ENCODE assay signal across 1 cellular context in genomic region chr1:23103001-23103879, GRCh38.
A peak's percentile ranks its signal among the peaks of the same experiment; 100 is the strongest.
TF ChIP-seq lines count a peak whose summit lies in the region.

No MANE protein-coding gene starts in this region.

TF ChIP-seq in K562, 482 proteins besides CTCF, POLR2A, EP300 and RAD21 (continued from another document and continues in another):
- TF ChIP-seq, protein P1, sequence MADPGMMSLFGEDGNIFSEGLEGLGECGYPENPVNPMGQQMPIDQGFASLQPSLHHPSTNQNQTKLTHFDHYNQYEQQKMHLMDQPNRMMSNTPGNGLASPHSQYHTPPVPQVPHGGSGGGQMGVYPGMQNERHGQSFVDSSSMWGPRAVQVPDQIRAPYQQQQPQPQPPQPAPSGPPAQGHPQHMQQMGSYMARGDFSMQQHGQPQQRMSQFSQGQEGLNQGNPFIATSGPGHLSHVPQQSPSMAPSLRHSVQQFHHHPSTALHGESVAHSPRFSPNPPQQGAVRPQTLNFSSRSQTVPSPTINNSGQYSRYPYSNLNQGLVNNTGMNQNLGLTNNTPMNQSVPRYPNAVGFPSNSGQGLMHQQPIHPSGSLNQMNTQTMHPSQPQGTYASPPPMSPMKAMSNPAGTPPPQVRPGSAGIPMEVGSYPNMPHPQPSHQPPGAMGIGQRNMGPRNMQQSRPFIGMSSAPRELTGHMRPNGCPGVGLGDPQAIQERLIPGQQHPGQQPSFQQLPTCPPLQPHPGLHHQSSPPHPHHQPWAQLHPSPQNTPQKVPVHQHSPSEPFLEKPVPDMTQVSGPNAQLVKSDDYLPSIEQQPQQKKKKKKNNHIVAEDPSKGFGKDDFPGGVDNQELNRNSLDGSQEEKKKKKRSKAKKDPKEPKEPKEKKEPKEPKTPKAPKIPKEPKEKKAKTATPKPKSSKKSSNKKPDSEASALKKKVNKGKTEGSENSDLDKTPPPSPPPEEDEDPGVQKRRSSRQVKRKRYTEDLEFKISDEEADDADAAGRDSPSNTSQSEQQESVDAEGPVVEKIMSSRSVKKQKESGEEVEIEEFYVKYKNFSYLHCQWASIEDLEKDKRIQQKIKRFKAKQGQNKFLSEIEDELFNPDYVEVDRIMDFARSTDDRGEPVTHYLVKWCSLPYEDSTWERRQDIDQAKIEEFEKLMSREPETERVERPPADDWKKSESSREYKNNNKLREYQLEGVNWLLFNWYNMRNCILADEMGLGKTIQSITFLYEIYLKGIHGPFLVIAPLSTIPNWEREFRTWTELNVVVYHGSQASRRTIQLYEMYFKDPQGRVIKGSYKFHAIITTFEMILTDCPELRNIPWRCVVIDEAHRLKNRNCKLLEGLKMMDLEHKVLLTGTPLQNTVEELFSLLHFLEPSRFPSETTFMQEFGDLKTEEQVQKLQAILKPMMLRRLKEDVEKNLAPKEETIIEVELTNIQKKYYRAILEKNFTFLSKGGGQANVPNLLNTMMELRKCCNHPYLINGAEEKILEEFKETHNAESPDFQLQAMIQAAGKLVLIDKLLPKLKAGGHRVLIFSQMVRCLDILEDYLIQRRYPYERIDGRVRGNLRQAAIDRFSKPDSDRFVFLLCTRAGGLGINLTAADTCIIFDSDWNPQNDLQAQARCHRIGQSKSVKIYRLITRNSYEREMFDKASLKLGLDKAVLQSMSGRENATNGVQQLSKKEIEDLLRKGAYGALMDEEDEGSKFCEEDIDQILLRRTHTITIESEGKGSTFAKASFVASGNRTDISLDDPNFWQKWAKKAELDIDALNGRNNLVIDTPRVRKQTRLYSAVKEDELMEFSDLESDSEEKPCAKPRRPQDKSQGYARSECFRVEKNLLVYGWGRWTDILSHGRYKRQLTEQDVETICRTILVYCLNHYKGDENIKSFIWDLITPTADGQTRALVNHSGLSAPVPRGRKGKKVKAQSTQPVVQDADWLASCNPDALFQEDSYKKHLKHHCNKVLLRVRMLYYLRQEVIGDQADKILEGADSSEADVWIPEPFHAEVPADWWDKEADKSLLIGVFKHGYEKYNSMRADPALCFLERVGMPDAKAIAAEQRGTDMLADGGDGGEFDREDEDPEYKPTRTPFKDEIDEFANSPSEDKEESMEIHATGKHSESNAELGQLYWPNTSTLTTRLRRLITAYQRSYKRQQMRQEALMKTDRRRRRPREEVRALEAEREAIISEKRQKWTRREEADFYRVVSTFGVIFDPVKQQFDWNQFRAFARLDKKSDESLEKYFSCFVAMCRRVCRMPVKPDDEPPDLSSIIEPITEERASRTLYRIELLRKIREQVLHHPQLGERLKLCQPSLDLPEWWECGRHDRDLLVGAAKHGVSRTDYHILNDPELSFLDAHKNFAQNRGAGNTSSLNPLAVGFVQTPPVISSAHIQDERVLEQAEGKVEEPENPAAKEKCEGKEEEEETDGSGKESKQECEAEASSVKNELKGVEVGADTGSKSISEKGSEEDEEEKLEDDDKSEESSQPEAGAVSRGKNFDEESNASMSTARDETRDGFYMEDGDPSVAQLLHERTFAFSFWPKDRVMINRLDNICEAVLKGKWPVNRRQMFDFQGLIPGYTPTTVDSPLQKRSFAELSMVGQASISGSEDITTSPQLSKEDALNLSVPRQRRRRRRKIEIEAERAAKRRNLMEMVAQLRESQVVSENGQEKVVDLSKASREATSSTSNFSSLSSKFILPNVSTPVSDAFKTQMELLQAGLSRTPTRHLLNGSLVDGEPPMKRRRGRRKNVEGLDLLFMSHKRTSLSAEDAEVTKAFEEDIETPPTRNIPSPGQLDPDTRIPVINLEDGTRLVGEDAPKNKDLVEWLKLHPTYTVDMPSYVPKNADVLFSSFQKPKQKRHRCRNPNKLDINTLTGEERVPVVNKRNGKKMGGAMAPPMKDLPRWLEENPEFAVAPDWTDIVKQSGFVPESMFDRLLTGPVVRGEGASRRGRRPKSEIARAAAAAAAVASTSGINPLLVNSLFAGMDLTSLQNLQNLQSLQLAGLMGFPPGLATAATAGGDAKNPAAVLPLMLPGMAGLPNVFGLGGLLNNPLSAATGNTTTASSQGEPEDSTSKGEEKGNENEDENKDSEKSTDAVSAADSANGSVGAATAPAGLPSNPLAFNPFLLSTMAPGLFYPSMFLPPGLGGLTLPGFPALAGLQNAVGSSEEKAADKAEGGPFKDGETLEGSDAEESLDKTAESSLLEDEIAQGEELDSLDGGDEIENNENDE (IDR thresholded peaks at IDR 0.05; ENCODE audit: low read depth, low read length) = no peak
- TF ChIP-seq ZNF212 (CRISPR knock-in tag; IDR thresholded peaks at IDR 0.05) = no peak
- TF ChIP-seq EGR1 (conservative IDR thresholded peaks at IDR 0.05) = peak; percentile 97
- TF ChIP-seq ZNF324 (CRISPR knock-in tag; IDR thresholded peaks at IDR 0.05) = no peak
- TF ChIP-seq PHF21A (IDR thresholded peaks at IDR 0.05; ENCODE audit: borderline replicate concordance, low read depth) = no peak
- TF ChIP-seq ZKSCAN8 (CRISPR knock-in tag; IDR thresholded peaks at IDR 0.05) = no peak
- peak; percentile 76 for TF ChIP-seq CREM (IDR thresholded peaks at IDR 0.05; ENCODE audit: low read depth)
- TF ChIP-seq KLF13 (tag; IDR thresholded peaks at IDR 0.05; ENCODE audit: borderline replicate concordance, low read depth) = no peak
- no peak for TF ChIP-seq ZNF232 (CRISPR knock-in tag; IDR thresholded peaks at IDR 0.05)
- TF ChIP-seq SMC3 (conservative IDR thresholded peaks at IDR 0.05; ENCODE audit: insufficient read depth, low read depth, low read length) = no peak
- no peak for TF ChIP-seq MAFG (tag; conservative IDR thresholded peaks at IDR 0.05)
- no peak for TF ChIP-seq DLX4 (CRISPR knock-in tag; IDR thresholded peaks at IDR 0.05)
- TF ChIP-seq CHD1 (IDR thresholded peaks at IDR 0.05; ENCODE audit: low read length) = no peak
- TF ChIP-seq ZFP36 (IDR thresholded peaks at IDR 0.05; ENCODE audit: low read depth, low read length, partially characterized antibody) = no peak
- TF ChIP-seq GABPA (tag; conservative IDR thresholded peaks at IDR 0.05; ENCODE audit: low read depth) = peak; percentile 79
- no peak for TF ChIP-seq BRF1 (IDR thresholded peaks at IDR 0.05; ENCODE audit: borderline replicate concordance, extremely low read depth, insufficient read length)
- TF ChIP-seq ZNF174 (CRISPR knock-in tag; IDR thresholded peaks at IDR 0.05) = no peak
- TF ChIP-seq ADNP (tag; IDR thresholded peaks at IDR 0.05) = no peak
- TF ChIP-seq FOXA3 (CRISPR knock-in tag; conservative IDR thresholded peaks at IDR 0.05 in 1 of 2, IDR thresholded peaks at IDR 0.05 in 1 of 2) = 0 out of 4 replicates have a peak, but pooled peaks of 1 of the 2 experiments have one; percentile 30
- TF ChIP-seq ZNF134 (CRISPR knock-in tag; conservative IDR thresholded peaks at IDR 0.05) = no peak
- TF ChIP-seq, protein P2, sequence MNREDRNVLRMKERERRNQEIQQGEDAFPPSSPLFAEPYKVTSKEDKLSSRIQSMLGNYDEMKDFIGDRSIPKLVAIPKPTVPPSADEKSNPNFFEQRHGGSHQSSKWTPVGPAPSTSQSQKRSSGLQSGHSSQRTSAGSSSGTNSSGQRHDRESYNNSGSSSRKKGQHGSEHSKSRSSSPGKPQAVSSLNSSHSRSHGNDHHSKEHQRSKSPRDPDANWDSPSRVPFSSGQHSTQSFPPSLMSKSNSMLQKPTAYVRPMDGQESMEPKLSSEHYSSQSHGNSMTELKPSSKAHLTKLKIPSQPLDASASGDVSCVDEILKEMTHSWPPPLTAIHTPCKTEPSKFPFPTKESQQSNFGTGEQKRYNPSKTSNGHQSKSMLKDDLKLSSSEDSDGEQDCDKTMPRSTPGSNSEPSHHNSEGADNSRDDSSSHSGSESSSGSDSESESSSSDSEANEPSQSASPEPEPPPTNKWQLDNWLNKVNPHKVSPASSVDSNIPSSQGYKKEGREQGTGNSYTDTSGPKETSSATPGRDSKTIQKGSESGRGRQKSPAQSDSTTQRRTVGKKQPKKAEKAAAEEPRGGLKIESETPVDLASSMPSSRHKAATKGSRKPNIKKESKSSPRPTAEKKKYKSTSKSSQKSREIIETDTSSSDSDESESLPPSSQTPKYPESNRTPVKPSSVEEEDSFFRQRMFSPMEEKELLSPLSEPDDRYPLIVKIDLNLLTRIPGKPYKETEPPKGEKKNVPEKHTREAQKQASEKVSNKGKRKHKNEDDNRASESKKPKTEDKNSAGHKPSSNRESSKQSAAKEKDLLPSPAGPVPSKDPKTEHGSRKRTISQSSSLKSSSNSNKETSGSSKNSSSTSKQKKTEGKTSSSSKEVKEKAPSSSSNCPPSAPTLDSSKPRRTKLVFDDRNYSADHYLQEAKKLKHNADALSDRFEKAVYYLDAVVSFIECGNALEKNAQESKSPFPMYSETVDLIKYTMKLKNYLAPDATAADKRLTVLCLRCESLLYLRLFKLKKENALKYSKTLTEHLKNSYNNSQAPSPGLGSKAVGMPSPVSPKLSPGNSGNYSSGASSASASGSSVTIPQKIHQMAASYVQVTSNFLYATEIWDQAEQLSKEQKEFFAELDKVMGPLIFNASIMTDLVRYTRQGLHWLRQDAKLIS (CRISPR knock-in tag; IDR thresholded peaks at IDR 0.05) = no peak
- no peak for TF ChIP-seq BRD4 (IDR thresholded peaks at IDR 0.05)
- no peak for TF ChIP-seq ATF2 (CRISPR knock-in tag; IDR thresholded peaks at IDR 0.05)
- TF ChIP-seq KAT8 (IDR thresholded peaks at IDR 0.05; ENCODE audit: low read depth) = no peak
- no peak for TF ChIP-seq NUFIP1 (IDR thresholded peaks at IDR 0.05; ENCODE audit: partially characterized antibody)
- TF ChIP-seq, protein P3, sequence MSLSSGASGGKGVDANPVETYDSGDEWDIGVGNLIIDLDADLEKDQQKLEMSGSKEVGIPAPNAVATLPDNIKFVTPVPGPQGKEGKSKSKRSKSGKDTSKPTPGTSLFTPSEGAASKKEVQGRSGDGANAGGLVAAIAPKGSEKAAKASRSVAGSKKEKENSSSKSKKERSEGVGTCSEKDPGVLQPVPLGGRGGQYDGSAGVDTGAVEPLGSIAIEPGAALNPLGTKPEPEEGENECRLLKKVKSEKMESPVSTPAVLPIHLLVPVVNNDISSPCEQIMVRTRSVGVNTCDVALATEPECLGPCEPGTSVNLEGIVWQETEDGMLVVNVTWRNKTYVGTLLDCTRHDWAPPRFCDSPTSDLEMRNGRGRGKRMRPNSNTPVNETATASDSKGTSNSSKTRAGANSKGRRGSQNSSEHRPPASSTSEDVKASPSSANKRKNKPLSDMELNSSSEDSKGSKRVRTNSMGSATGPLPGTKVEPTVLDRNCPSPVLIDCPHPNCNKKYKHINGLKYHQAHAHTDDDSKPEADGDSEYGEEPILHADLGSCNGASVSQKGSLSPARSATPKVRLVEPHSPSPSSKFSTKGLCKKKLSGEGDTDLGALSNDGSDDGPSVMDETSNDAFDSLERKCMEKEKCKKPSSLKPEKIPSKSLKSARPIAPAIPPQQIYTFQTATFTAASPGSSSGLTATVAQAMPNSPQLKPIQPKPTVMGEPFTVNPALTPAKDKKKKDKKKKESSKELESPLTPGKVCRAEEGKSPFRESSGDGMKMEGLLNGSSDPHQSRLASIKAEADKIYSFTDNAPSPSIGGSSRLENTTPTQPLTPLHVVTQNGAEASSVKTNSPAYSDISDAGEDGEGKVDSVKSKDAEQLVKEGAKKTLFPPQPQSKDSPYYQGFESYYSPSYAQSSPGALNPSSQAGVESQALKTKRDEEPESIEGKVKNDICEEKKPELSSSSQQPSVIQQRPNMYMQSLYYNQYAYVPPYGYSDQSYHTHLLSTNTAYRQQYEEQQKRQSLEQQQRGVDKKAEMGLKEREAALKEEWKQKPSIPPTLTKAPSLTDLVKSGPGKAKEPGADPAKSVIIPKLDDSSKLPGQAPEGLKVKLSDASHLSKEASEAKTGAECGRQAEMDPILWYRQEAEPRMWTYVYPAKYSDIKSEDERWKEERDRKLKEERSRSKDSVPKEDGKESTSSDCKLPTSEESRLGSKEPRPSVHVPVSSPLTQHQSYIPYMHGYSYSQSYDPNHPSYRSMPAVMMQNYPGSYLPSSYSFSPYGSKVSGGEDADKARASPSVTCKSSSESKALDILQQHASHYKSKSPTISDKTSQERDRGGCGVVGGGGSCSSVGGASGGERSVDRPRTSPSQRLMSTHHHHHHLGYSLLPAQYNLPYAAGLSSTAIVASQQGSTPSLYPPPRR (CRISPR knock-in tag; IDR thresholded peaks at IDR 0.05; ENCODE audit: borderline replicate concordance) = no peak
- no peak for TF ChIP-seq POLR3G (IDR thresholded peaks at IDR 0.05; ENCODE audit: extremely low read depth, insufficient read length, insufficient replicate concordance)
- no peak for TF ChIP-seq ZNF217 (CRISPR knock-in tag; IDR thresholded peaks at IDR 0.05)
- 0 out of 2 replicates have a peak, but pooled peaks have one; percentile 21 for TF ChIP-seq ZNF584 (CRISPR knock-in tag; IDR thresholded peaks at IDR 0.05; ENCODE audit: low read depth)
- TF ChIP-seq PTRF (tag; IDR thresholded peaks at IDR 0.05) = no peak
- TF ChIP-seq CBX8 (IDR thresholded peaks at IDR 0.05; ENCODE audit: borderline replicate concordance, extremely low read depth, low read depth, low read length, poor library complexity, severe bottlenecking) = no peak
- no peak for TF ChIP-seq TSC22D4 (tag; IDR thresholded peaks at IDR 0.05)
- TF ChIP-seq ASH1L (IDR thresholded peaks at IDR 0.05; ENCODE audit: borderline replicate concordance, low read depth, partially characterized antibody) = no peak
- no peak for TF ChIP-seq THRAP3 (IDR thresholded peaks at IDR 0.05; ENCODE audit: borderline replicate concordance)
- TF ChIP-seq RNF2 (IDR thresholded peaks at IDR 0.05) = no peak
- no peak for TF ChIP-seq MAZ (CRISPR knock-in tag; conservative IDR thresholded peaks at IDR 0.05 in 1 of 2, IDR thresholded peaks at IDR 0.05 in 1 of 2)
- TF ChIP-seq, protein P4, sequence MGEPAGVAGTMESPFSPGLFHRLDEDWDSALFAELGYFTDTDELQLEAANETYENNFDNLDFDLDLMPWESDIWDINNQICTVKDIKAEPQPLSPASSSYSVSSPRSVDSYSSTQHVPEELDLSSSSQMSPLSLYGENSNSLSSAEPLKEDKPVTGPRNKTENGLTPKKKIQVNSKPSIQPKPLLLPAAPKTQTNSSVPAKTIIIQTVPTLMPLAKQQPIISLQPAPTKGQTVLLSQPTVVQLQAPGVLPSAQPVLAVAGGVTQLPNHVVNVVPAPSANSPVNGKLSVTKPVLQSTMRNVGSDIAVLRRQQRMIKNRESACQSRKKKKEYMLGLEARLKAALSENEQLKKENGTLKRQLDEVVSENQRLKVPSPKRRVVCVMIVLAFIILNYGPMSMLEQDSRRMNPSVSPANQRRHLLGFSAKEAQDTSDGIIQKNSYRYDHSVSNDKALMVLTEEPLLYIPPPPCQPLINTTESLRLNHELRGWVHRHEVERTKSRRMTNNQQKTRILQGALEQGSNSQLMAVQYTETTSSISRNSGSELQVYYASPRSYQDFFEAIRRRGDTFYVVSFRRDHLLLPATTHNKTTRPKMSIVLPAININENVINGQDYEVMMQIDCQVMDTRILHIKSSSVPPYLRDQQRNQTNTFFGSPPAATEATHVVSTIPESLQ (CRISPR knock-in tag; IDR thresholded peaks at IDR 0.05) = no peak
- TF ChIP-seq NFYB (IDR thresholded peaks at IDR 0.05; ENCODE audit: extremely low read depth, insufficient read length) = no peak
- TF ChIP-seq PHB2 (IDR thresholded peaks at IDR 0.05; ENCODE audit: low read depth) = no peak
- no peak for TF ChIP-seq HMG20B (CRISPR knock-in tag; IDR thresholded peaks at IDR 0.05)
